Comparison of ENCODE assay signal across 13 cellular contexts in the genomic region with DNA sequence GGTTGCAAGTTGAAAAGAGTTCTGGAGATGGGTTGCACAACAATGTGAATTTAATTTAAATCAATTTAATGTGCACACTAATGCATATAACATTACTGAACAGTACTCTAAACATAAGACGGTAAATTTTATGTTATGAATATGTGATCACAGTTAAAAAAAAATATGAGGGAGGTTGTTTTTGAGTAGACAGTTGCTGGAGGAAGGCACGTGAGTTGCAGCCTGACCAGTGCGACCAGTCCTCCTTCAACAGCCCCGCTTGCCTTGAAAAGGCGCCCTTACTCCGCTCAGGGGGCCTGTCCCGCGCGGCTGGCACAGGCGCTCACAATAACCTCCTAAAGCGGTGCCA. TPM values are rescaled to one million over a fixed set of nuclear protein-coding genes. Genes with fewer than 3 reads are reported as not detected.
DNase-seq lines count a peak whose midpoint lies in the region; ATAC-seq and TF ChIP-seq lines count a peak whose summit lies in the region.
"Had no signal": no experiment of that assay in that cellular context is flagged by ENCODE, and none has a peak within 500 bp of the region (broad histone marks: within the 10 kb centered on the region; RNA-seq: fewer than 3 reads in every experiment).

No MANE protein-coding gene starts in this region.

- in situ Hi-C loops in HAP-1 (cut with MboI; ENCODE audit: low sequenced_read_pairs) (no loop called here), gastrocnemius medialis (cut with MboI; ENCODE audit: low sequenced_read_pairs in 4 of 4) (no loop called here)

- POLR2A ChIA-PET in T-cell (lab: Charles Lee), result interaction anchor here in 1 of 2 donors (0.6 kb wide), 1 partner anchor 81 kb away, joined by 4 read pairs; no protein-coding TSS in a partner anchor
- POLR2A ChIA-PET in SK-N-SH (lab: Yijun Ruan, JAX), result no interaction called here

- no peaks in the 10 kb centered on the region for H4K20me1 ChIP-seq in SK-N-SH (ENCODE audit: insufficient read depth)

- no peak for ATAC-seq in T-cell (replicated peaks in 1 of 4)
- no peak for ATAC-seq in gastrocnemius medialis
- no peak for ATAC-seq in HG03108 (IDR thresholded peaks at IDR 0.05; ENCODE audit: unreplicated experiment)

- intact Hi-C loops in gastrocnemius medialis (cut with DNase I; ENCODE audit: low total_unique reads), result no loop called here

- no peaks in the 10 kb centered on the region for H3K9me2 ChIP-seq in SK-N-SH

- H3K9me3 Mint-ChIP-seq in T-cell, result peaks cover 0 to 4% (median 0%) of the 10 kb centered on the region in 3 donors
- no peaks in the 10 kb centered on the region for H3K9me3 Mint-ChIP-seq in endothelial cell (ENCODE audit: unreplicated experiment)

- no peaks in the 10 kb centered on the region; the same call in 1 of the 2 replicates for H3K27me3 ChIP-seq in HAP-1 (ENCODE audit: low read depth)
- peaks cover 37 to 66% (median 59%) of the 10 kb centered on the region in 3 donors for H3K27me3 ChIP-seq in gastrocnemius medialis
- H3K27me3 ChIP-seq in SK-N-SH (ENCODE audit: insufficient read depth), result peaks cover 97% of the 10 kb centered on the region

- 5% methylated on average over 3 of the region's 11 CpGs for WGBS in SK-N-SH (ENCODE audit: low lambda C conversion rate)

- no peak overlapping the region for H3K9ac ChIP-seq in SK-N-SH

- H3K4me3 Mint-ChIP-seq in T-cell (peak overlapping the region; percentile 31 to 77 (median 42)), endothelial cell (ENCODE audit: unreplicated experiment) (peak overlapping the region; percentile 82)
- H3K4me3 Mint-ChIP-seq: HFFc6 had no signal

- no peaks in the 10 kb centered on the region for H3K79me2 ChIP-seq in SK-N-SH (ENCODE audit: insufficient read depth)

- H3K36me3 Mint-ChIP-seq in T-cell, result no peaks in the 10 kb centered on the region
- peaks cover 5% of the 10 kb centered on the region for H3K36me3 Mint-ChIP-seq in endothelial cell (ENCODE audit: low read depth, unreplicated experiment)

- H3K4me3 ChIP-seq in HAP-1 (peak overlapping the region; percentile 36), gastrocnemius medialis (peak overlapping the region; percentile 52 to 62 (median 58)), SK-N-SH (ENCODE audit: low read depth in 2 of 2, low read length in 1 of 2) (no peak overlapping the region)

- H3K4me1 ChIP-seq in HAP-1 (peaks cover under 1% of the 10 kb centered on the region), gastrocnemius medialis (peaks cover 8 to 10% of the 10 kb centered on the region in 2 donors), SK-N-SH (ENCODE audit: control insufficient read depth in 1 of 2, insufficient read depth in 2 of 2, low read depth in 1 of 2, low read length in 1 of 2) (no peaks in the 10 kb centered on the region)

- peaks cover 0 to 26% (median 17%) of the 10 kb centered on the region in 3 donors for H3K4me1 Mint-ChIP-seq in T-cell
- peaks cover 36% of the 10 kb centered on the region for H3K4me1 Mint-ChIP-seq in endothelial cell (ENCODE audit: unreplicated experiment)

- TF ChIP-seq RAD21 in SK-N-SH (IDR thresholded peaks at IDR 0.05; ENCODE audit: low read length), result no peak

- H3F3A ChIP-seq in SK-N-SH (replicated peaks; ENCODE audit: insufficient read depth), result no peaks in the 10 kb centered on the region

- no peak overlapping the region for H3K27ac Mint-ChIP-seq in T-cell
- no peak overlapping the region for H3K27ac Mint-ChIP-seq in endothelial cell (ENCODE audit: unreplicated experiment)
- H3K27ac Mint-ChIP-seq: HFFc6 had no signal

- H3K27ac ChIP-seq in gastrocnemius medialis (no peak overlapping the region), SK-N-SH (ENCODE audit: low read depth in 2 of 2, low read length in 1 of 2) (no peak overlapping the region)
- H3K27ac ChIP-seq: brain microvascular endothelial cell had no signal

- DNase-seq in HAP-1 (ENCODE audit: low spot score in 2 of 2) (no peak), T-cell (no peak), endothelial cell (ENCODE audit: low spot score) (no peak), gastrocnemius medialis (no peak), NCI-H1048 (lab: John Stamatoyannopoulos, UW) (no peak), SK-N-SH (no peak), NCI-H69 (lab: John Stamatoyannopoulos, UW) (no peak)
- DNase-seq: brain microvascular endothelial cell, HFFc6, NCI-H2029 treated with DMSO at 0.1 percent for 48 hours had no signal

- H3K9me3 ChIP-seq in HAP-1 (no peaks in the 10 kb centered on the region), gastrocnemius medialis (no peaks in the 10 kb centered on the region), SK-N-SH (no peaks in the 10 kb centered on the region)

- no peak for TF ChIP-seq EP300 in SK-N-SH (IDR thresholded peaks at IDR 0.05; ENCODE audit: borderline replicate concordance in 1 of 2, low read depth in 1 of 2, low read length in 1 of 2)

- H2AFZ ChIP-seq in SK-N-SH (ENCODE audit: low read depth), result no peak overlapping the region

- no peak for TF ChIP-seq POLR2A in gastrocnemius medialis (IDR thresholded peaks at IDR 0.05)

- CTCF ChIA-PET in T-cell (lab: Charles Lee), result no interaction called here
- CTCF ChIA-PET in SK-N-SH (lab: Yijun Ruan, JAX), result no interaction called here

- H3K36me3 ChIP-seq in HAP-1 (replicated peaks), result no peaks in the 10 kb centered on the region
- H3K36me3 ChIP-seq in gastrocnemius medialis, result no peaks in the 10 kb centered on the region
- H3K36me3 ChIP-seq in SK-N-SH (replicated peaks in 1 of 2; ENCODE audit: control insufficient read depth in 1 of 2, insufficient read depth in 2 of 2, low read length in 1 of 2), result no peaks in the 10 kb centered on the region
- H3K36me3 ChIP-seq: brain microvascular endothelial cell had no signal

- H3K27me3 Mint-ChIP-seq in T-cell (peaks cover 66 to 72% of the 10 kb centered on the region in 2 donors), endothelial cell (ENCODE audit: unreplicated experiment) (peaks cover 14% of the 10 kb centered on the region)

- H3K4me2 ChIP-seq in SK-N-SH, result no peak overlapping the region
- H3K4me2 ChIP-seq: KMS-11 had no signal

- no peak for TF ChIP-seq CTCF in endothelial cell (IDR thresholded peaks at IDR 0.05; ENCODE audit: unreplicated experiment)
- no peak for TF ChIP-seq CTCF in gastrocnemius medialis (IDR thresholded peaks at IDR 0.05 in 4 of 5, conservative IDR thresholded peaks at IDR 0.05 in 1 of 5)
- no peak for TF ChIP-seq CTCF in SK-N-SH (IDR thresholded peaks at IDR 0.05)

TF ChIP-seq in SK-N-SH, 30 proteins besides CTCF, POLR2A, EP300 and RAD21:
- TF ChIP-seq EZH2phosphoT487 (IDR thresholded peaks at IDR 0.05; ENCODE audit: borderline replicate concordance, low read depth), result no peak
- no peak for TF ChIP-seq SIN3A (IDR thresholded peaks at IDR 0.05; ENCODE audit: borderline replicate concordance, low read depth, low read length)
- no peak for TF ChIP-seq RXRA (IDR thresholded peaks at IDR 0.05; ENCODE audit: borderline replicate concordance, low read depth)
- TF ChIP-seq GATA2 (CRISPR knock-in tag; IDR thresholded peaks at IDR 0.05), result no peak
- no peak for TF ChIP-seq MEF2A (IDR thresholded peaks at IDR 0.05; ENCODE audit: borderline replicate concordance, low read depth)
- no peak for TF ChIP-seq IRF3 (IDR thresholded peaks at IDR 0.05; ENCODE audit: low read depth, low read length)
- TF ChIP-seq YY1 (IDR thresholded peaks at IDR 0.05; ENCODE audit: low read depth), result no peak

RNA-seq across cellular contexts. Expression of gene OLIG1, which starts 0.3 kb away (rescaled TPM):
- not detected for total RNA-seq in T-cell
- total RNA-seq in endothelial cell (ENCODE audit: unreplicated experiment), result 0.67 TPM
- 1 to 10 TPM in 2 of 4 donors, not detected in 2; 1.4 TPM for total RNA-seq in gastrocnemius medialis
- not detected in 2 replicates for polyA plus RNA-seq in SK-N-SH (2012; rRNA removed)
- not detected in 2 replicates for polyA plus RNA-seq in SK-N-SH (2012; cell fraction: cytosol; rRNA removed)
- polyA plus RNA-seq in SK-N-SH (2012; cell fraction: nucleus; rRNA removed), result not detected in 2 replicates
- total RNA-seq: HFFc6; T-helper 1 cell treated with Interleukin-12 subunit alpha and Interleukin-12 subunit beta and Interleukin-4 antibody, amounts not matched to agents 30 ng/mL and 1 ng/mL, for 36 hours had no signal

RNA-seq across cellular contexts. Expression of gene OLIG2, which starts 43.9 kb away (rescaled TPM):
- total RNA-seq in T-cell (not detected), endothelial cell (ENCODE audit: unreplicated experiment) (0.33 TPM), gastrocnemius medialis (under 1 TPM in 1 of 4 donors, not detected in 3; 0.10 TPM)
- polyA plus RNA-seq in SK-N-SH (2012; rRNA removed), result not detected in 2 replicates
- not detected in 2 replicates for polyA plus RNA-seq in SK-N-SH (2012; cell fraction: cytosol; rRNA removed)
- not detected in 2 replicates for polyA plus RNA-seq in SK-N-SH (2012; cell fraction: nucleus; rRNA removed)
- total RNA-seq: HFFc6; T-helper 1 cell treated with Interleukin-12 subunit alpha and Interleukin-12 subunit beta and Interleukin-4 antibody, amounts not matched to agents 30 ng/mL and 1 ng/mL, for 36 hours had no signal

Comparison
In these comparisons a context has a peak if more than half of its experiments do, and no peak if none do; other contexts are left out.
1. H3K4me3 ChIP-seq: peak in HAP-1 (single experiment) and gastrocnemius medialis (4 of 4); none in SK-N-SH (0 of 2).